In genomic region chr15:32826685-32827084, GRCh38 we compare ENCODE assay signal across 13 cellular contexts.
DNase-seq lines count a peak whose midpoint lies in the region; ATAC-seq and TF ChIP-seq lines count a peak whose summit lies in the region.
"Had no signal": no experiment of that assay in that cellular context is flagged by ENCODE, and none has a peak within 500 bp of the region (broad histone marks: within the 10 kb centered on the region; RNA-seq: fewer than 3 reads in every experiment).

No MANE protein-coding gene starts in this region.

- H3K4me1 ChIP-seq in BLaER1, result peaks cover 33% of the 10 kb centered on the region
- H3K4me1 ChIP-seq: BE2C had no signal

- no peak overlapping the region for H3K4me3 Mint-ChIP-seq in osteocyte (ENCODE audit: unreplicated experiment)
- no peak overlapping the region for H3K4me3 Mint-ChIP-seq in activated naive CD8-positive, alpha-beta T cell treated with anti-CD3 and anti-CD28 coated beads, Interleukin-2, amount 50 U/mL, for 24 hours
- no peak overlapping the region for H3K4me3 Mint-ChIP-seq in activated T-cell treated with anti-CD3 and anti-CD28 coated beads, Interleukin-2, amount 50 U/mL, for 24 hours
- H3K4me3 Mint-ChIP-seq in activated T-helper 2 cell treated with anti-CD3 and anti-CD28 coated beads, Interferon-gamma antibody, Interleukin-2, Interleukin-4, amounts not matched to agents 10 μg/mL and 5 μg/mL and 100 μg/mL, durations not matched to agents 14 hours and 24 hours and 36 hours (ENCODE audit: low read depth), result no peak overlapping the region

- H3K27me3 ChIP-seq in BLaER1 (no peaks in the 10 kb centered on the region), brain microvascular endothelial cell (replicated peaks) (no peaks in the 10 kb centered on the region)
- H3K27me3 ChIP-seq: BE2C had no signal

- intact Hi-C loops in activated T-helper 2 cell treated with anti-CD3 and anti-CD28 coated beads, Interferon-gamma antibody, Interleukin-2, Interleukin-4, amounts not matched to agents 10 μg/mL and 5 μg/mL and 100 μg/mL, durations not matched to agents 14 hours and 24 hours and 36 hours (cut with micrococcal nuclease), result no loop called here

- H3K4me1 Mint-ChIP-seq in osteocyte (ENCODE audit: unreplicated experiment), result peaks cover 85% of the 10 kb centered on the region
- H3K4me1 Mint-ChIP-seq in activated naive CD8-positive, alpha-beta T cell treated with anti-CD3 and anti-CD28 coated beads, Interleukin-2, amount 50 U/mL, for 24 hours, result no peaks in the 10 kb centered on the region
- no peaks in the 10 kb centered on the region for H3K4me1 Mint-ChIP-seq in activated T-cell treated with anti-CD3 and anti-CD28 coated beads, Interleukin-2, amount 50 U/mL, for 24 hours (ENCODE audit: low read depth)
- H3K4me1 Mint-ChIP-seq in activated T-helper 2 cell treated with anti-CD3 and anti-CD28 coated beads, Interferon-gamma antibody, Interleukin-2, Interleukin-4, amounts not matched to agents 10 μg/mL and 5 μg/mL and 100 μg/mL, durations not matched to agents 14 hours and 24 hours and 36 hours (ENCODE audit: low read depth), result no peaks in the 10 kb centered on the region

- no peaks in the 10 kb centered on the region; the same call in 1 of the 2 replicates for H3K9me3 ChIP-seq in BLaER1
- H3K9me3 ChIP-seq: BE2C had no signal

- H3K27ac ChIP-seq in BLaER1, result no peak overlapping the region
- H3K27ac ChIP-seq in brain microvascular endothelial cell, result peak overlapping the region; percentile 99
- H3K27ac ChIP-seq: GM23248 had no signal

- peak; percentile 40 for DNase-seq in LNCaP clone FGC (ENCODE audit: low read depth)
- no peak for DNase-seq in brain microvascular endothelial cell
- DNase-seq in osteocyte (ENCODE audit: extremely low spot score, unreplicated experiment), result no peak
- DNase-seq in activated naive CD8-positive, alpha-beta T cell treated with anti-CD3 and anti-CD28 coated beads, Interleukin-2, amount 50 U/mL, for 24 hours, result no peak
- DNase-seq in activated T-cell treated with anti-CD3 and anti-CD28 coated beads, Interleukin-2, amount 50 U/mL, for 24 hours, result no peak
- no peak for DNase-seq in activated T-helper 2 cell treated with anti-CD3 and anti-CD28 coated beads, Interferon-gamma antibody, Interleukin-2, Interleukin-4, amounts not matched to agents 10 μg/mL and 5 μg/mL and 100 μg/mL, durations not matched to agents 14 hours and 24 hours and 36 hours (ENCODE audit: low spot score)
- DNase-seq: BE2C, DMS53, GF-D8, GM23248 had no signal

- H3K4me3 ChIP-seq in BLaER1, result no peak overlapping the region
- H3K4me3 ChIP-seq in LNCaP clone FGC (ENCODE audit: low read depth, low read length), result no peak overlapping the region
- H3K4me3 ChIP-seq in brain microvascular endothelial cell (ENCODE audit: low read depth, low read length), result no peak overlapping the region
- H3K4me3 ChIP-seq: GM23248 had no signal

- no peaks in the 10 kb centered on the region for H3K9me3 Mint-ChIP-seq in osteocyte (ENCODE audit: unreplicated experiment)
- H3K9me3 Mint-ChIP-seq in activated naive CD8-positive, alpha-beta T cell treated with anti-CD3 and anti-CD28 coated beads, Interleukin-2, amount 50 U/mL, for 24 hours, result no peaks in the 10 kb centered on the region
- no peaks in the 10 kb centered on the region for H3K9me3 Mint-ChIP-seq in activated T-cell treated with anti-CD3 and anti-CD28 coated beads, Interleukin-2, amount 50 U/mL, for 24 hours
- H3K9me3 Mint-ChIP-seq in activated T-helper 2 cell treated with anti-CD3 and anti-CD28 coated beads, Interferon-gamma antibody, Interleukin-2, Interleukin-4, amounts not matched to agents 10 μg/mL and 5 μg/mL and 100 μg/mL, durations not matched to agents 14 hours and 24 hours and 36 hours, result no peaks in the 10 kb centered on the region

- H3K4me2 ChIP-seq in BLaER1, result peak overlapping the region; percentile 79

- no peaks in the 10 kb centered on the region for H4K20me1 ChIP-seq in BLaER1

- H3K36me3 ChIP-seq in BLaER1, result no peaks in the 10 kb centered on the region
- H3K36me3 ChIP-seq in brain microvascular endothelial cell (replicated peaks), result no peaks in the 10 kb centered on the region
- H3K36me3 ChIP-seq: BE2C had no signal

- H3K27me3 Mint-ChIP-seq in osteocyte (ENCODE audit: unreplicated experiment), result no peaks in the 10 kb centered on the region
- H3K27me3 Mint-ChIP-seq in activated naive CD8-positive, alpha-beta T cell treated with anti-CD3 and anti-CD28 coated beads, Interleukin-2, amount 50 U/mL, for 24 hours, result peaks cover 7% of the 10 kb centered on the region
- H3K27me3 Mint-ChIP-seq in activated T-cell treated with anti-CD3 and anti-CD28 coated beads, Interleukin-2, amount 50 U/mL, for 24 hours, result peaks cover 3% of the 10 kb centered on the region
- peaks cover 4% of the 10 kb centered on the region for H3K27me3 Mint-ChIP-seq in activated T-helper 2 cell treated with anti-CD3 and anti-CD28 coated beads, Interferon-gamma antibody, Interleukin-2, Interleukin-4, amounts not matched to agents 10 μg/mL and 5 μg/mL and 100 μg/mL, durations not matched to agents 14 hours and 24 hours and 36 hours (ENCODE audit: low read depth)

- H3K36me3 Mint-ChIP-seq in osteocyte (ENCODE audit: unreplicated experiment), result no peaks in the 10 kb centered on the region
- H3K36me3 Mint-ChIP-seq in activated naive CD8-positive, alpha-beta T cell treated with anti-CD3 and anti-CD28 coated beads, Interleukin-2, amount 50 U/mL, for 24 hours (ENCODE audit: low read depth), result no peaks in the 10 kb centered on the region
- H3K36me3 Mint-ChIP-seq in activated T-cell treated with anti-CD3 and anti-CD28 coated beads, Interleukin-2, amount 50 U/mL, for 24 hours (ENCODE audit: low read depth), result no peaks in the 10 kb centered on the region
- H3K36me3 Mint-ChIP-seq in activated T-helper 2 cell treated with anti-CD3 and anti-CD28 coated beads, Interferon-gamma antibody, Interleukin-2, Interleukin-4, amounts not matched to agents 10 μg/mL and 5 μg/mL and 100 μg/mL, durations not matched to agents 14 hours and 24 hours and 36 hours (ENCODE audit: low read depth), result no peaks in the 10 kb centered on the region

- in situ Hi-C loops in brain microvascular endothelial cell (cut with HindIII; ENCODE audit: low pct_ligation_motif_present, low sequenced_read_pairs), result no loop called here

- no peak overlapping the region for H3K9ac ChIP-seq in BLaER1
- H3K9ac ChIP-seq: GM23248 had no signal

- peak overlapping the region; percentile 95 for H3K27ac Mint-ChIP-seq in osteocyte (ENCODE audit: unreplicated experiment)
- no peak overlapping the region for H3K27ac Mint-ChIP-seq in activated naive CD8-positive, alpha-beta T cell treated with anti-CD3 and anti-CD28 coated beads, Interleukin-2, amount 50 U/mL, for 24 hours
- H3K27ac Mint-ChIP-seq in activated T-cell treated with anti-CD3 and anti-CD28 coated beads, Interleukin-2, amount 50 U/mL, for 24 hours, result no peak overlapping the region
- no peak overlapping the region for H3K27ac Mint-ChIP-seq in activated T-helper 2 cell treated with anti-CD3 and anti-CD28 coated beads, Interferon-gamma antibody, Interleukin-2, Interleukin-4, amounts not matched to agents 10 μg/mL and 5 μg/mL and 100 μg/mL, durations not matched to agents 14 hours and 24 hours and 36 hours

- no peak for ATAC-seq in activated naive CD8-positive, alpha-beta T cell treated with anti-CD3 and anti-CD28 coated beads, Interleukin-2, amount 50 U/mL, for 24 hours
- no peak for ATAC-seq in GM19023 (IDR thresholded peaks at IDR 0.05; ENCODE audit: unreplicated experiment)
- ATAC-seq: HCT116 had no signal

- TF ChIP-seq CTCF in LNCaP clone FGC (IDR thresholded peaks at IDR 0.05; ENCODE audit: control insufficient read depth, extremely low read depth, insufficient read depth) (no peak), brain microvascular endothelial cell (IDR thresholded peaks at IDR 0.05; ENCODE audit: low read depth, low read length, missing control alignments) (no peak), osteocyte (IDR thresholded peaks at IDR 0.05) (no peak)
